In the genomic region with DNA sequence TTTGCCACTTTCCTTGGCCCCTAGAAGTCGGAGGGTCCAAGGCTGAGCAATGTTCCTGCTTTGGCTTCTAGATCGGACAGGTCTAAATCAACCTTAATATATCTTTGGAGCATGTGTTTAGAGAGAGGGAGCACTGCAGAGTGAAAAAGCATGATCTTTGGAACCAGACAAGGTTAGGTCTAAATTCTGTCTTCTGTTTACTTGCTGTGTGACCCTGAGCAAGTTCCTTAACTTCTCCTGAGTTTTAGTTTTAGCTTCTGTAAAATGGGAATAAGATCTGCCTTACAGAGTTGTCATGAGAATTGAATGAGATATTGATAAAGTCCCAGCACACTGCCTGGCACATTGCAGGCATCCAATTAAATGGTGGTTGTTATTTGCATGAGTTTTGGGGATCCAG, we compare ENCODE assay signal across 25 cellular contexts.
"Had no signal": no experiment of that assay in that cellular context is flagged by ENCODE, and none has a peak within 500 bp of the region (broad histone marks: within the 10 kb centered on the region; RNA-seq: fewer than 3 reads in every experiment).

No MANE protein-coding gene starts in this region.

- H3K27ac ChIP-seq: coronary artery, epithelial cell of prostate, esophagus squamous epithelium, gastrocnemius medialis, heart right ventricle, left ventricle myocardium inferior, lower lobe of right lung had no signal

- H3K9me3 ChIP-seq: esophagus squamous epithelium, gastrocnemius medialis, heart right ventricle, left ventricle myocardium inferior, lower lobe of right lung, mucosa of descending colon had no signal

- H3K4me1 ChIP-seq: gastrocnemius medialis, lower lobe of right lung had no signal

- H3K4me3 ChIP-seq: coronary artery, esophagus squamous epithelium, gastrocnemius medialis, heart right ventricle, left ventricle myocardium inferior, lower lobe of right lung, mucosa of descending colon had no signal

- H3K36me3 ChIP-seq: esophagus squamous epithelium, gastrocnemius medialis, heart right ventricle, left ventricle myocardium inferior, lower lobe of right lung had no signal

- DNase-seq: dermis blood vessel endothelial cell; effector CD8-positive, alpha-beta T cell; effector memory CD8-positive, alpha-beta T cell; endodermal cell; erythroblast; esophagus squamous epithelium; foreskin fibroblast; foreskin melanocyte; gastrocnemius medialis; glutamatergic neuron; head of caudate nucleus; heart right ventricle; hippocampal formation; left cardiac atrium; left ventricle myocardium inferior; lower lobe of right lung; mesenchymal stem cell; mucosa of descending colon had no signal

- ATAC-seq: effector memory CD8-positive, alpha-beta T cell; esophagus mucosa; gastrocnemius medialis; heart right ventricle; left cardiac atrium; lower lobe of right lung; mucosa of descending colon had no signal

- FAIRE-seq: colon, endometrium, islet of Langerhans, keratinocyte had no signal

- H3K27me3 ChIP-seq: esophagus squamous epithelium, gastrocnemius medialis, heart right ventricle had no signal
